ENCODE assay signal across 8 cellular contexts in the genomic region with DNA sequence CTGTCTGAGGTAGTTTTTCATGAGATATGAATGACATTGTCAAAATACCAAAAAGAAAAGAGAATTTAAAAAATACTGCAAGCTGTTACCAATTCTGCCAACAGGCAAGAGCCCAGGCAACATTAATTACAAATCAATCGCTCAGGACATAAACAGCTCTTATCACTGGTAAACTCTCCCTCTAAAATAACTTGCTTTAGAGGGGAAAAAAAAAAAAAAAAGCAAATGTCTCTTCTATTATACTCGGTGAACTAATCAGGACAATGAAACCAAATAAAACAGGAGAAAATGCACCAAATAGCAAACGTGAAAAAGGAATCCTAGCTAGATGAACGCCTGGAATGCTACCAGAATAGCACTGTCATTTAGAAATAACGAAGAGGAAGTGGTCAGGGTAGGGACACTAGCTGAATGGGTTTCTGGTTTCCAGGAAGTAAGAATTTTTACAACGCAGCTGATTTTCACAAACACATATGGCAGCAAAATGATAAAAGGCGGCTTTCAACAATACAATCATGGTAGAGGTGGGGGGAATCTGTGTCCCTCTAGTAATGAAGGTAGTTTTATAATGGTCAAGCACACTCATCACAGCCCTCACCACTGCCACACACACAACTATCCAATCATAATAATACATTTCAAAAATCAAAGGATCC.
DNase-seq lines count a peak whose midpoint lies in the region; ATAC-seq and TF ChIP-seq lines count a peak whose summit lies in the region.

No MANE protein-coding gene starts in this region.

- no peaks in the 10 kb centered on the region for H3K27me3 ChIP-seq in gastroesophageal sphincter

- peaks cover 3% of the 10 kb centered on the region for H3K9me3 Mint-ChIP-seq in activated T-helper 17 cell treated with anti-CD3 and anti-CD28 coated beads, Interleukin-2, amount 50 U/mL, for 72 hours
- peaks cover 17% of the 10 kb centered on the region for H3K9me3 Mint-ChIP-seq in mesothelial cell of epicardium

- H3K9me3 ChIP-seq in gastroesophageal sphincter, result no peaks in the 10 kb centered on the region

- ATAC-seq in HG03175 (IDR thresholded peaks at IDR 0.05; ENCODE audit: unreplicated experiment), result peak; percentile 68
- ATAC-seq in activated T-helper 17 cell treated with anti-CD3 and anti-CD28 coated beads, Interleukin-2, amount 50 U/mL, for 72 hours (replicated peaks), result peak; percentile 34
- ATAC-seq in gastroesophageal sphincter, result no peak

- TF ChIP-seq CTCF in GM12864 (IDR thresholded peaks at IDR 0.05; ENCODE audit: low read depth, low read length, missing control alignments), result no peak
- no peak for TF ChIP-seq CTCF in mesothelial cell of epicardium (IDR thresholded peaks at IDR 0.05; ENCODE audit: unreplicated experiment)
- no peak for TF ChIP-seq CTCF in gastroesophageal sphincter (IDR thresholded peaks at IDR 0.05)

- H3K4me3 ChIP-seq in GM12864 (ENCODE audit: low read depth, low read length), result no peak overlapping the region
- no peak overlapping the region for H3K4me3 ChIP-seq in gastroesophageal sphincter

- H3K4me3 Mint-ChIP-seq in activated T-helper 17 cell treated with anti-CD3 and anti-CD28 coated beads, Interleukin-2, amount 50 U/mL, for 72 hours, result peak overlapping the region; percentile 16
- H3K4me3 Mint-ChIP-seq in mesothelial cell of epicardium, result peak overlapping the region; percentile 7

- H3K27ac ChIP-seq in gastroesophageal sphincter, result no peak overlapping the region

- H3K4me1 Mint-ChIP-seq in activated T-helper 17 cell treated with anti-CD3 and anti-CD28 coated beads, Interleukin-2, amount 50 U/mL, for 72 hours, result peaks cover 22% of the 10 kb centered on the region
- peaks cover 18% of the 10 kb centered on the region for H3K4me1 Mint-ChIP-seq in mesothelial cell of epicardium

- peaks cover 16% of the 10 kb centered on the region for H3K36me3 Mint-ChIP-seq in activated T-helper 17 cell treated with anti-CD3 and anti-CD28 coated beads, Interleukin-2, amount 50 U/mL, for 72 hours (ENCODE audit: low read depth)
- H3K36me3 Mint-ChIP-seq in mesothelial cell of epicardium, result peaks cover 16% of the 10 kb centered on the region

- TF ChIP-seq POLR2A in gastroesophageal sphincter (IDR thresholded peaks at IDR 0.05), result no peak

- DNase-seq in GM12864 (ENCODE audit: low read depth) (peak; percentile 37), mesothelial cell of epicardium (ENCODE audit: low spot score in 2 of 2, unreplicated experiment in 2 of 2) (no peak), RKO (ENCODE audit: low spot score) (no peak)
- no peak for DNase-seq in stimulated activated CD4-positive, alpha-beta T cell treated with anti-CD3 and anti-CD28 coated beads, Interleukin-15, amount 100 ng/mL, for 24 hours
- no peak for DNase-seq in effector CD4-positive, alpha-beta T cell

- no peak overlapping the region for H3K27ac Mint-ChIP-seq in activated T-helper 17 cell treated with anti-CD3 and anti-CD28 coated beads, Interleukin-2, amount 50 U/mL, for 72 hours
- peak overlapping the region; percentile 20 for H3K27ac Mint-ChIP-seq in mesothelial cell of epicardium

- no peaks in the 10 kb centered on the region for H3K27me3 Mint-ChIP-seq in activated T-helper 17 cell treated with anti-CD3 and anti-CD28 coated beads, Interleukin-2, amount 50 U/mL, for 72 hours
- no peaks in the 10 kb centered on the region for H3K27me3 Mint-ChIP-seq in mesothelial cell of epicardium (ENCODE audit: low read depth)

- 23 to 48% methylated on average over 7 of the region's 7 CpGs for WGBS in gastroesophageal sphincter (ENCODE audit: low coverage in 1 of 2), 2 donors

- peaks cover 0 to 18% (median 4%) of the 10 kb centered on the region in 3 donors for H3K4me1 ChIP-seq in gastroesophageal sphincter

- H3K36me3 ChIP-seq in gastroesophageal sphincter, result no peaks in the 10 kb centered on the region

- TF ChIP-seq EP300 in gastroesophageal sphincter (IDR thresholded peaks at IDR 0.05), result no peak
